ENCODE assay signal across 17 cellular contexts in the genomic region with DNA sequence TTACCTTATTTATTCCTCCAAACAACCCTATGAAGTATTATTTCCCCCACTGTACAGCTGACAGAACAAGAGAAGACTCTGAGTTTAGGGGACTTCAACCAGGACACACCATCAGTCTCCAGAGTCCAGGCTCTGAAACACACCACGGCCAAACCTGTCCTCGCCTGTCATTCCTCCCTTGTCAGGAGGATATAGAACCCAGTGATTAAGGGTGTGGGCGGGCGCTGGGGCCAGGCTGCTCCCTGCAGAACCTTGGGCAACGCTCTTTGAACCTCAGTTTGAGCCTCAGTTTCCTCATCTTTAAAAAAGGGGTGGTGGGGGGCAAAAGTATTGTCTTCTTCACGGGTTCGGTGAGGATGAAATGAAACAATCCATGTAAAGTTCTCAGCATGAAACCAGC. TPM values are rescaled to one million over a fixed set of nuclear protein-coding genes. Genes with fewer than 3 reads are reported as not detected.
DNase-seq lines count a peak whose midpoint lies in the region; ATAC-seq, FAIRE-seq and TF ChIP-seq lines count a peak whose summit lies in the region.
"Had no signal": no experiment of that assay in that cellular context is flagged by ENCODE, and none has a peak within 500 bp of the region (broad histone marks: within the 10 kb centered on the region; RNA-seq: fewer than 3 reads in every experiment).

No MANE protein-coding gene starts in this region.

- no peak for TF ChIP-seq POLR2A in H1 (IDR thresholded peaks at IDR 0.05; ENCODE audit: control extremely low read depth in 1 of 2, low read depth in 2 of 2, low read length in 2 of 2)

- H3K23ac ChIP-seq in H1 (ENCODE audit: insufficient read length) = no peak overlapping the region

- H3K4me3 Mint-ChIP-seq in nephron = peak overlapping the region in 2 of 3 experiments; percentile 8 to 15

- H2AK5ac ChIP-seq in H1 (ENCODE audit: low read depth, low read length) = no peak overlapping the region

- H3K36me3 ChIP-seq in H1 (ENCODE audit: control insufficient read depth in 2 of 4, insufficient read depth in 4 of 4, low read length in 3 of 4) (no peaks in the 10 kb centered on the region), subcutaneous abdominal adipose tissue (ENCODE audit: control insufficient read depth in 5 of 5, insufficient read depth in 5 of 5, low read length in 5 of 5) (no peaks in the 10 kb centered on the region)

- intact Hi-C loops in Right ventricle myocardium superior (cut with DNase I) (loop anchor here (5.0 kb wide), 1 partner anchor 57 kb away; a partner anchor contains a TSS), right cardiac atrium (cut with DNase I) (no loop called here)

- H3K9me3 ChIP-seq in right cardiac atrium (ENCODE audit: control insufficient read depth, low read length) = no peaks in the 10 kb centered on the region
- no peaks in the 10 kb centered on the region for H3K9me3 ChIP-seq in H1 (ENCODE audit: insufficient read depth in 2 of 2, low read depth in 1 of 2, low read length in 1 of 2)
- no peaks in the 10 kb centered on the region for H3K9me3 ChIP-seq in subcutaneous abdominal adipose tissue (ENCODE audit: control insufficient read depth in 5 of 5, low read length in 5 of 5)

- H3K27me3 ChIP-seq in right cardiac atrium (ENCODE audit: control insufficient read depth, insufficient read depth) (no peaks in the 10 kb centered on the region), H1 (replicated peaks in 1 of 4; ENCODE audit: control insufficient read depth in 3 of 4, extremely low read depth in 1 of 4, insufficient read depth in 3 of 4, low read length in 3 of 4) (peaks cover 0 to 10% (median 2%) of the 10 kb centered on the region in 4 experiments; a peak in 3 of 7 replicates), subcutaneous abdominal adipose tissue (ENCODE audit: control insufficient read depth in 5 of 5, insufficient read depth in 4 of 5, low read length in 5 of 5) (peaks cover 3 to 30% (median 17%) of the 10 kb centered on the region in 5 donors)

- no peaks in the 10 kb centered on the region for H3K36me3 Mint-ChIP-seq in nephron (ENCODE audit: low read depth)

- H3K4me1 Mint-ChIP-seq in nephron = peaks cover 6% of the 10 kb centered on the region

- H2BK5ac ChIP-seq in H1 (ENCODE audit: low read depth, low read length) = no peak overlapping the region

- H3K4me3 ChIP-seq in right cardiac atrium (ENCODE audit: low read length) = no peak overlapping the region
- peak overlapping the region; percentile 43 to 63 (median 51); a peak in 4 of 8 replicates for H3K4me3 ChIP-seq in H1 (ENCODE audit: extremely low read depth in 1 of 4, insufficient read depth in 2 of 4, low read depth in 3 of 4, low read length in 4 of 4)
- H3K4me3 ChIP-seq in subcutaneous abdominal adipose tissue (ENCODE audit: low read depth in 1 of 5, low read length in 5 of 5) = peak overlapping the region in 3 of 5 donors; percentile 53 to 62 (median 54)

- H2BK12ac ChIP-seq in H1 (ENCODE audit: low read depth, low read length) = no peak overlapping the region

- no peak for TF ChIP-seq CTCF in H1 (IDR thresholded peaks at IDR 0.05; ENCODE audit: control extremely low read depth in 1 of 3, insufficient read depth in 1 of 3, low read depth in 1 of 3, low read length in 3 of 3)
- TF ChIP-seq CTCF in nephron (IDR thresholded peaks at IDR 0.05; ENCODE audit: unreplicated experiment in 3 of 3) = no peak

- H3K9me3 Mint-ChIP-seq in nephron = no peaks in the 10 kb centered on the region
- H3K9me3 Mint-ChIP-seq: activated CD4-positive, alpha-beta T cell treated with anti-CD3 and anti-CD28 coated beads, Interleukin-2, amount 10 ng/mL, durations not matched to agents 24 days and 14 days; T-helper 2 cell treated with Interferon-gamma antibody and Interleukin-4, amounts not matched to agents 5 μg/mL and 100 μg/mL, for 36 hours had no signal

- no peak overlapping the region for H2BK15ac ChIP-seq in H1 (ENCODE audit: low read length)

- H2BK120ac ChIP-seq in H1 (replicated peaks; ENCODE audit: low read depth, low read length) = no peak overlapping the region

- H4K8ac ChIP-seq in H1 (ENCODE audit: extremely low read depth, insufficient read depth, low read length) = peak overlapping the region; percentile 26; the same call in 1 of the 2 replicates

- H3K4ac ChIP-seq in H1 (replicated peaks; ENCODE audit: insufficient read length, low read depth, low read length) = no peak overlapping the region

- no peak for TF ChIP-seq RAD21 in H1 (IDR thresholded peaks at IDR 0.05 in 1 of 2, conservative IDR thresholded peaks at IDR 0.05 in 1 of 2; ENCODE audit: low read depth in 2 of 2, low read length in 2 of 2)

- peak overlapping the region; percentile 78 to 89 for H3K4me2 ChIP-seq in H1 (ENCODE audit: insufficient read depth in 1 of 2, low read depth in 2 of 2, low read length in 2 of 2)

- no peak overlapping the region for H3K56ac ChIP-seq in H1 (replicated peaks; ENCODE audit: insufficient read length, low read depth, low read length)

- peaks cover 5% of the 10 kb centered on the region; the same call in 1 of the 2 replicates for H3K23me2 ChIP-seq in H1 (ENCODE audit: low read depth, low read length)

- no peaks in the 10 kb centered on the region for H3K79me2 ChIP-seq in H1 (ENCODE audit: control insufficient read depth in 1 of 2, insufficient read depth in 2 of 2, low read length in 2 of 2)

- no peak overlapping the region for H3K27ac ChIP-seq in right cardiac atrium (ENCODE audit: low read length)
- H3K27ac ChIP-seq in H1 (ENCODE audit: low read depth, low read length) = no peak overlapping the region
- no peak overlapping the region for H3K27ac ChIP-seq in subcutaneous abdominal adipose tissue (ENCODE audit: low read depth, low read length)
- H3K27ac ChIP-seq: GM23248 had no signal

- H2AFZ ChIP-seq in H1 (ENCODE audit: low read length) = 0 out of 2 replicates have a peak overlapping the region, but pooled peaks have one; percentile 70

- POLR2A ChIA-PET in H1 (lab: Charles Lee; ENCODE audit: partially characterized antibody) = interaction anchor here (1.1 to 1.3 kb wide), 3 partner anchors 10 to 63 kb away, joined by 3 to 4 read pairs (median 3); no protein-coding TSS in a partner anchor

- no peak overlapping the region for H2BK20ac ChIP-seq in H1 (ENCODE audit: low read length)

- H3K18ac ChIP-seq in H1 (ENCODE audit: extremely low read depth, low read length) = 0 out of 2 replicates have a peak overlapping the region, but pooled peaks have one; percentile 13

- no peak overlapping the region for H3K14ac ChIP-seq in H1 (ENCODE audit: insufficient read length)

- ATAC-seq in Right ventricle myocardium superior (ENCODE audit: poor library complexity) (peak; percentile 43), right cardiac atrium (no peak), HG03039 (IDR thresholded peaks at IDR 0.05; ENCODE audit: unreplicated experiment) (no peak), GM21447 (IDR thresholded peaks at IDR 0.05; ENCODE audit: unreplicated experiment) (no peak)

- TF ChIP-seq EP300 in H1 (IDR thresholded peaks at IDR 0.05; ENCODE audit: borderline replicate concordance in 1 of 2, low read depth in 2 of 2, low read length in 2 of 2) = no peak

- no peak overlapping the region for H3K27ac Mint-ChIP-seq in nephron
- H3K27ac Mint-ChIP-seq: activated CD4-positive, alpha-beta T cell treated with anti-CD3 and anti-CD28 coated beads, Interleukin-2, amount 10 ng/mL, durations not matched to agents 24 days and 14 days; T-helper 2 cell treated with Interferon-gamma antibody and Interleukin-4, amounts not matched to agents 5 μg/mL and 100 μg/mL, for 36 hours had no signal

- WGBS in right cardiac atrium = 74% methylated on average over 7 of the region's 7 CpGs
- 77% methylated on average over 7 of the region's 7 CpGs; no CpG with 5 or more reads in 1 of the 2 experiments for WGBS in H1 (ENCODE audit: extremely low coverage in 1 of 2, insufficient coverage in 1 of 2, insufficient read length in 1 of 2, insufficient replicate concordance in 2 of 2, low coverage in 1 of 2, low lambda C conversion rate in 2 of 2, missing lambda C conversion rate in 1 of 2), 2 experiments

- FAIRE-seq in H1 (lab: Jason Lieb, UNC) = no peak
- FAIRE-seq: GM18507 had no signal

- CTCF ChIA-PET in H1 (lab: Charles Lee; ENCODE audit: partially characterized antibody) = interaction anchor here (0.8 to 2.8 kb wide), 4 partner anchors 10 to 34 kb away, joined by 3 to 17 read pairs (median 6); a partner anchor contains a TSS

- no peak overlapping the region for H4K91ac ChIP-seq in H1 (replicated peaks; ENCODE audit: insufficient read length, low read length)

- no peaks in the 10 kb centered on the region for H4K20me1 ChIP-seq in H1 (replicated peaks in 1 of 2; ENCODE audit: control insufficient read depth in 1 of 2, insufficient read depth in 2 of 2, low read length in 2 of 2)

- H3K9ac ChIP-seq in H1 (replicated peaks in 1 of 4; ENCODE audit: extremely low read depth in 1 of 4, low read depth in 3 of 4, low read length in 3 of 4) = no peak overlapping the region
- no peak overlapping the region for H3K9ac ChIP-seq in subcutaneous abdominal adipose tissue (ENCODE audit: low read length in 5 of 5)
- H3K9ac ChIP-seq: GM23248 had no signal

- peaks cover 50% of the 10 kb centered on the region for H3K27me3 Mint-ChIP-seq in nephron (ENCODE audit: low read depth)

- H3K79me1 ChIP-seq in H1 (ENCODE audit: low read depth, low read length) = no peaks in the 10 kb centered on the region

- H4K5ac ChIP-seq in H1 (ENCODE audit: insufficient read length, low read depth, low read length) = no peak overlapping the region

- no peaks in the 10 kb centered on the region for H3K4me1 ChIP-seq in right cardiac atrium (ENCODE audit: control insufficient read depth, insufficient read depth, low read length)
- peaks cover 0 to 4% (median 2%) of the 10 kb centered on the region in 4 experiments; a peak in 4 of 7 replicates for H3K4me1 ChIP-seq in H1 (replicated peaks in 1 of 4; ENCODE audit: control insufficient read depth in 3 of 4, insufficient read depth in 4 of 4, low read length in 3 of 4)
- H3K4me1 ChIP-seq in subcutaneous abdominal adipose tissue (ENCODE audit: control insufficient read depth in 5 of 5, insufficient read depth in 5 of 5, low read length in 5 of 5) = peaks cover 0 to 11% (median 11%) of the 10 kb centered on the region in 5 donors

- DNase-seq in Right ventricle myocardium superior (no peak), right cardiac atrium (no peak), H1 (ENCODE audit: low read depth in 1 of 2, low spot score in 2 of 2) (no peak), NCI-H526 (lab: John Stamatoyannopoulos, UW) (no peak)
- DNase-seq: COR-L47; GF-D8; NK-92 treated with Interleukin-12 subunit alpha and Interleukin-12 subunit beta, amount 100 ng/mL, for 24 hours; SHP77 had no signal

RNA-seq across cellular contexts. Expression of a gene that starts 9.4 kb away (rescaled TPM):
- total RNA-seq in Right ventricle myocardium superior (82.5 TPM), right cardiac atrium (10 to 100 TPM; 18.9 to 56.2 (median 32.9) TPM)
- polyA plus RNA-seq in right cardiac atrium (20.7 TPM), H1 (2011; rRNA removed) (37.4 and 43.7 TPM in 2 replicates)
- 35.3 and 40.4 TPM in 2 replicates for total RNA-seq in H1 (2021; fragmentation: NEBNext Ultra II Directional; extraction: Animal tissue kit (Norgen Biotek cat#: 25700))
- 41.3 TPM for polyA plus RNA-seq in H1 (2011; cell fraction: cytosol; rRNA removed)
- 70.9 TPM for polyA plus RNA-seq in H1 (2011; cell fraction: nucleus; rRNA removed)
- 31.0 to 35.0 TPM (median 33.0 TPM) in 4 replicates for polyA plus RNA-seq in H1 (2012, experiment 1 of 2)
- 14.0 TPM for polyA plus RNA-seq in H1 (2012, experiment 2 of 2)
- 23.4 TPM for polyA plus RNA-seq in H1 (2013, experiment 1 of 2)
- 21.4 TPM for polyA plus RNA-seq in H1 (2013, experiment 2 of 2)
- 44.5 and 47.3 TPM in 2 replicates for polyA minus RNA-seq in H1 (2011; rRNA and poly(A)+ RNA removed)
- 22.5 TPM for polyA minus RNA-seq in H1 (2011; cell fraction: cytosol; rRNA and poly(A)+ RNA removed)
- 34.8 TPM for polyA minus RNA-seq in H1 (2011; cell fraction: nucleus; rRNA and poly(A)+ RNA removed)

RNA-seq across cellular contexts. Expression of a gene that starts 34.2 kb away (rescaled TPM):
- not detected for total RNA-seq in Right ventricle myocardium superior
- not detected for total RNA-seq in right cardiac atrium
- polyA plus RNA-seq in right cardiac atrium = not detected
- total RNA-seq in H1 (2021; fragmentation: NEBNext Ultra II Directional; extraction: Animal tissue kit (Norgen Biotek cat#: 25700)) = 0.65 and 0.90 TPM in 2 replicates
- polyA plus RNA-seq in H1 (2011; rRNA removed) = 0.83 TPM in 2 replicates
- 1.1 TPM for polyA plus RNA-seq in H1 (2011; cell fraction: cytosol; rRNA removed)
- 1.9 TPM for polyA plus RNA-seq in H1 (2011; cell fraction: nucleus; rRNA removed)
- 0.38 to 0.86 TPM (median 0.69 TPM) in 3 of 4 replicates, not detected in the other for polyA plus RNA-seq in H1 (2012, experiment 1 of 2)
- 0.24 TPM for polyA plus RNA-seq in H1 (2012, experiment 2 of 2)
- polyA plus RNA-seq in H1 (2013, experiment 1 of 2) = 0.57 TPM
- 0.59 TPM for polyA plus RNA-seq in H1 (2013, experiment 2 of 2)
- polyA minus RNA-seq in H1 (2011; rRNA and poly(A)+ RNA removed) = 0.73 and 0.79 TPM in 2 replicates
- polyA minus RNA-seq in H1 (2011; cell fraction: cytosol; rRNA and poly(A)+ RNA removed) = not detected
- 0.80 TPM for polyA minus RNA-seq in H1 (2011; cell fraction: nucleus; rRNA and poly(A)+ RNA removed)
- total RNA-seq: A673; activated CD4-positive, alpha-beta T cell treated with anti-CD3 and anti-CD28 coated beads, Interleukin-2, amount 10 ng/mL, durations not matched to agents 24 days and 14 days; GM23248 had no signal
- polyA plus RNA-seq: GM23248 had no signal

RNA-seq across cellular contexts. Expression of a gene that starts 47.3 kb away (rescaled TPM):
- 1.4 TPM for total RNA-seq in Right ventricle myocardium superior
- total RNA-seq in right cardiac atrium = 1 to 10 TPM in 3 of 4 donors, under 1 TPM in 1; 0.62 to 1.8 (median 1.4) TPM
- polyA plus RNA-seq in right cardiac atrium = 0.86 TPM
- total RNA-seq in H1 (2021; fragmentation: NEBNext Ultra II Directional; extraction: Animal tissue kit (Norgen Biotek cat#: 25700)) = 13.0 and 14.5 TPM in 2 replicates
- 13.9 and 20.9 TPM in 2 replicates for polyA plus RNA-seq in H1 (2011; rRNA removed)
- 13.7 TPM for polyA plus RNA-seq in H1 (2011; cell fraction: cytosol; rRNA removed)
- 51.9 TPM for polyA plus RNA-seq in H1 (2011; cell fraction: nucleus; rRNA removed)
- polyA plus RNA-seq in H1 (2012, experiment 1 of 2) = 15.3 to 22.8 TPM (median 18.2 TPM) in 4 replicates
- polyA plus RNA-seq in H1 (2012, experiment 2 of 2) = 19.1 TPM
- 8.6 TPM for polyA plus RNA-seq in H1 (2013, experiment 1 of 2)
- polyA plus RNA-seq in H1 (2013, experiment 2 of 2) = 6.8 TPM
- polyA minus RNA-seq in H1 (2011; rRNA and poly(A)+ RNA removed) = 10.4 and 12.2 TPM in 2 replicates
- polyA minus RNA-seq in H1 (2011; cell fraction: cytosol; rRNA and poly(A)+ RNA removed) = 9.7 TPM
- polyA minus RNA-seq in H1 (2011; cell fraction: nucleus; rRNA and poly(A)+ RNA removed) = 19.8 TPM
- total RNA-seq: GM23248 had no signal
- polyA plus RNA-seq: GM23248 had no signal

RNA-seq across cellular contexts. Expression of a gene that starts 53.0 kb away (rescaled TPM):
- total RNA-seq in Right ventricle myocardium superior (not detected), right cardiac atrium (not detected)
- polyA plus RNA-seq in right cardiac atrium (0.18 TPM), H1 (2011; rRNA removed) (not detected in 2 replicates)
- not detected in 2 replicates for total RNA-seq in H1 (2021; fragmentation: NEBNext Ultra II Directional; extraction: Animal tissue kit (Norgen Biotek cat#: 25700))
- polyA plus RNA-seq in H1 (2011; cell fraction: cytosol; rRNA removed) = not detected
- polyA plus RNA-seq in H1 (2011; cell fraction: nucleus; rRNA removed) = not detected
- polyA plus RNA-seq in H1 (2012, experiment 1 of 2) = 1.1 to 1.8 TPM (median 1.5 TPM) in 4 replicates
- polyA plus RNA-seq in H1 (2012, experiment 2 of 2) = 1.3 TPM
- 0.06 TPM for polyA plus RNA-seq in H1 (2013, experiment 1 of 2)
- not detected for polyA plus RNA-seq in H1 (2013, experiment 2 of 2)
- not detected in 2 replicates for polyA minus RNA-seq in H1 (2011; rRNA and poly(A)+ RNA removed)
- not detected for polyA minus RNA-seq in H1 (2011; cell fraction: cytosol; rRNA and poly(A)+ RNA removed)
- polyA minus RNA-seq in H1 (2011; cell fraction: nucleus; rRNA and poly(A)+ RNA removed) = not detected
- total RNA-seq: A673; activated CD4-positive, alpha-beta T cell treated with anti-CD3 and anti-CD28 coated beads, Interleukin-2, amount 10 ng/mL, durations not matched to agents 24 days and 14 days; GM23248 had no signal

RNA-seq across cellular contexts. Expression of a gene that starts 54.9 kb away (rescaled TPM):
- total RNA-seq in Right ventricle myocardium superior = 14.1 TPM
- total RNA-seq in right cardiac atrium = 10 to 100 TPM; 14.4 to 24.2 (median 20.5) TPM
- polyA plus RNA-seq in right cardiac atrium = 31.9 TPM
- 38.2 and 40.2 TPM in 2 replicates for total RNA-seq in H1 (2021; fragmentation: NEBNext Ultra II Directional; extraction: Animal tissue kit (Norgen Biotek cat#: 25700))
- 68.0 and 112 TPM in 2 replicates for polyA plus RNA-seq in H1 (2011; rRNA removed)
- polyA plus RNA-seq in H1 (2011; cell fraction: cytosol; rRNA removed) = 65.2 TPM
- 68.8 TPM for polyA plus RNA-seq in H1 (2011; cell fraction: nucleus; rRNA removed)
- polyA plus RNA-seq in H1 (2012, experiment 1 of 2) = 30.0 to 45.2 TPM (median 40.4 TPM) in 4 replicates
- polyA plus RNA-seq in H1 (2012, experiment 2 of 2) = 44.4 TPM
- 43.1 TPM for polyA plus RNA-seq in H1 (2013, experiment 1 of 2)
- polyA plus RNA-seq in H1 (2013, experiment 2 of 2) = 43.4 TPM
- polyA minus RNA-seq in H1 (2011; rRNA and poly(A)+ RNA removed) = 3.6 and 9.2 TPM in 2 replicates
- polyA minus RNA-seq in H1 (2011; cell fraction: cytosol; rRNA and poly(A)+ RNA removed) = 21.4 TPM
- polyA minus RNA-seq in H1 (2011; cell fraction: nucleus; rRNA and poly(A)+ RNA removed) = 19.9 TPM
